Comparison of ENCODE assay signal across 1 cellular context in the genomic region with DNA sequence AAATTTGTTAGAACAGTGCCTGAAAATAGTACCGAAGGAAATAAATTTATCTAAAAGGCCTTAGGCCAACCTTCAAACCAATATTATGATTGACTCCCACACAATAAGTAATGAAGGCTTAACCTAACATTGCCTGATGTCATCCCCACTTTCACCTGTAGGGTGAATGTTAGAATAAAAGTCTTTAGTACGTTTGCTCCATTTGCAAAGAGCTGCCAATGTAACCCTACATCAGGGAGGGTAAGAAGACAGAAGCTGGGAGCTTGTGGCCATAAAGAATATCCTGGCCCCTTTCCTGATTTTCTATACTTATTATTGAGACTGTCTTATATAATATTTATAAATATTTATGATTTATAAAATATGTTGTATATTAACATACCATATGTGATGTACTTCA.
TF ChIP-seq lines count a peak whose summit lies in the region.

No MANE protein-coding gene starts in this region.

TF ChIP-seq in HepG2, 621 proteins besides CTCF, POLR2A, EP300 and RAD21:
- TF ChIP-seq RBM22 (optimal IDR thresholded peaks at IDR 0.05; ENCODE audit: low read length) (no peak), ZNF543 (CRISPR knock-in tag; IDR thresholded peaks at IDR 0.05) (no peak), ZNF430 (CRISPR knock-in tag; IDR thresholded peaks at IDR 0.05) (no peak), SOX13 (IDR thresholded peaks at IDR 0.05) (no peak), SOX13 (CRISPR knock-in tag; conservative IDR thresholded peaks at IDR 0.05 in 1 of 2, IDR thresholded peaks at IDR 0.05 in 1 of 2) (no peak), FOXM1 (CRISPR knock-in tag; IDR thresholded peaks at IDR 0.05) (no peak), SAP130 (CRISPR knock-in tag; IDR thresholded peaks at IDR 0.05; ENCODE audit: low read depth) (no peak), PAX8 (CRISPR knock-in tag; IDR thresholded peaks at IDR 0.05; ENCODE audit: borderline replicate concordance) (no peak), ZKSCAN5 (CRISPR knock-in tag; IDR thresholded peaks at IDR 0.05) (no peak), ZNF17 (CRISPR knock-in tag; IDR thresholded peaks at IDR 0.05) (no peak)
- TF ChIP-seq, protein P1, sequence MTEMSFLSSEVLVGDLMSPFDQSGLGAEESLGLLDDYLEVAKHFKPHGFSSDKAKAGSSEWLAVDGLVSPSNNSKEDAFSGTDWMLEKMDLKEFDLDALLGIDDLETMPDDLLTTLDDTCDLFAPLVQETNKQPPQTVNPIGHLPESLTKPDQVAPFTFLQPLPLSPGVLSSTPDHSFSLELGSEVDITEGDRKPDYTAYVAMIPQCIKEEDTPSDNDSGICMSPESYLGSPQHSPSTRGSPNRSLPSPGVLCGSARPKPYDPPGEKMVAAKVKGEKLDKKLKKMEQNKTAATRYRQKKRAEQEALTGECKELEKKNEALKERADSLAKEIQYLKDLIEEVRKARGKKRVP (CRISPR knock-in tag; IDR thresholded peaks at IDR 0.05): no peak
- TF ChIP-seq, protein P2, sequence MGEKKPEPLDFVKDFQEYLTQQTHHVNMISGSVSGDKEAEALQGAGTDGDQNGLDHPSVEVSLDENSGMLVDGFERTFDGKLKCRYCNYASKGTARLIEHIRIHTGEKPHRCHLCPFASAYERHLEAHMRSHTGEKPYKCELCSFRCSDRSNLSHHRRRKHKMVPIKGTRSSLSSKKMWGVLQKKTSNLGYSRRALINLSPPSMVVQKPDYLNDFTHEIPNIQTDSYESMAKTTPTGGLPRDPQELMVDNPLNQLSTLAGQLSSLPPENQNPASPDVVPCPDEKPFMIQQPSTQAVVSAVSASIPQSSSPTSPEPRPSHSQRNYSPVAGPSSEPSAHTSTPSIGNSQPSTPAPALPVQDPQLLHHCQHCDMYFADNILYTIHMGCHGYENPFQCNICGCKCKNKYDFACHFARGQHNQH (CRISPR knock-in tag; IDR thresholded peaks at IDR 0.05): no peak
- TF ChIP-seq, protein P3, sequence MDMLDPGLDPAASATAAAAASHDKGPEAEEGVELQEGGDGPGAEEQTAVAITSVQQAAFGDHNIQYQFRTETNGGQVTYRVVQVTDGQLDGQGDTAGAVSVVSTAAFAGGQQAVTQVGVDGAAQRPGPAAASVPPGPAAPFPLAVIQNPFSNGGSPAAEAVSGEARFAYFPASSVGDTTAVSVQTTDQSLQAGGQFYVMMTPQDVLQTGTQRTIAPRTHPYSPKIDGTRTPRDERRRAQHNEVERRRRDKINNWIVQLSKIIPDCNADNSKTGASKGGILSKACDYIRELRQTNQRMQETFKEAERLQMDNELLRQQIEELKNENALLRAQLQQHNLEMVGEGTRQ (IDR thresholded peaks at IDR 0.05; ENCODE audit: low read depth, low read length): no peak
- TF ChIP-seq, protein P3 (CRISPR knock-in tag; IDR thresholded peaks at IDR 0.05; ENCODE audit: borderline replicate concordance): no peak
